ENCODE assay signal across 1 cellular context in genomic region chr5:114358329-114358728, GRCh38.
TF ChIP-seq lines count a peak whose summit lies in the region.

No MANE protein-coding gene starts in this region.

TF ChIP-seq in IMR-90, 13 proteins besides CTCF, POLR2A, EP300 and RAD21 (continued from another document):
- TF ChIP-seq SMC3 (IDR thresholded peaks at IDR 0.05; ENCODE audit: low read depth, low read length) = peak; percentile 74
